ENCODE assay signal across 31 cellular contexts in the genomic region with DNA sequence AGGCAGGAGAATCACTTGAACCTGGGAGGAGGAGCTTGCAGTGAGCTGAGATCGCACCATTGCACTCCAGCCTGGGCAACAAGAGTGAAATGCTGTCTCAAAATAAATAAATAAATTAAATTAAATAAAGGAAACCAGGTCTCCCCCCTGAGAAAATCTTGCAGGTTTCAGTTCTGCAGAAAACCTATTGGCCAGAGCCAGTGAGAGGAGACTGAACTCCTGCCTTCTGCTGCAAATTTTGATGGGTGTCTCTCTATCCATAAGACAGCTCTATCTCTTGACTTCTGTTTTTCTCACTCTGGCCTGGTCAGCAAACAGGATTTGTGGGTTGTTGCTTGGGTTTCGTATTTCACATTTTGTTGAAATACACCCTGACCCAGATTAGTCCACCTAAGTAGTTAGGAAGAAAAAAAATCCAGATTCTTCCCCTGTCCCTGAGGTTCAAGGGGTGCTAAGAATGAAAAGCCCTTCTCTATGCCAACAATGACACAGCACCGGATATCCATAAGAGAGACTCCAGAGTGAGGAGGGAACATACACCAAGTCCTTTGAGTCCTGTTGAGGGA.
"Had no signal": no experiment of that assay in that cellular context is flagged by ENCODE, and none has a peak within 500 bp of the region (broad histone marks: within the 10 kb centered on the region; RNA-seq: fewer than 3 reads in every experiment).

No MANE protein-coding gene starts in this region.

- ATAC-seq: activated CD4-positive, CD25-positive, alpha-beta regulatory T cell treated with anti-CD3 and anti-CD28 coated beads, Interleukin-2, amount 50 U/mL, for 24 hours; effector memory CD8-positive, alpha-beta T cell; gastroesophageal sphincter; natural killer cell; right cardiac atrium; stimulated activated naive CD8-positive, alpha-beta T cell treated with anti-CD3 and anti-CD28 coated beads, Interleukin-15, Interleukin-2, amounts not matched to agents 100 U/mL and 50 U/mL, for 24 hours had no signal

- DNase-seq: activated CD4-positive, alpha-beta T cell treated with anti-CD3 and anti-CD28 coated beads for 48 hours; activated CD4-positive, alpha-beta T cell treated with anti-CD3 and anti-CD28 coated beads, Interleukin-2, amount 50 U/mL, for 48 hours; activated CD8-positive, alpha-beta memory T cell treated with anti-CD3 and anti-CD28 coated beads, Interleukin-2, amount 50 U/mL, for 48 hours; activated gamma-delta T cell; activated naive CD4-positive, alpha-beta T cell treated with anti-CD3 and anti-CD28 coated beads, Interleukin-2, amount 10 ng/mL, durations not matched to agents 7 days and 5 days; activated naive CD8-positive, alpha-beta T cell treated with anti-CD3 and anti-CD28 coated beads, Interleukin-2, amount 10 ng/mL, durations not matched to agents 7 days and 5 days; activated T-cell treated with anti-CD3 and anti-CD28 coated beads, Interleukin-2, amount 50 U/mL, for 24 hours; cerebellar nuclear complex; dorsolateral prefrontal cortex; effector memory CD8-positive, alpha-beta T cell; head of caudate nucleus; hippocampal formation; midbrain; natural killer cell; occipital lobe; posterior cingulate gyrus; right cardiac atrium; spleen; stimulated activated naive CD8-positive, alpha-beta T cell treated with anti-CD3 and anti-CD28 coated beads, Interleukin-15, Interleukin-2, amounts not matched to agents 100 U/mL and 50 U/mL, for 24 hours; T-helper 9 cell; testis; transverse colon had no signal

- H3K4me3 Mint-ChIP-seq: activated naive CD4-positive, alpha-beta T cell treated with anti-CD3 and anti-CD28 coated beads, Interleukin-2, amount 10 ng/mL, durations not matched to agents 7 days and 5 days; activated naive CD8-positive, alpha-beta T cell treated with anti-CD3 and anti-CD28 coated beads, Interleukin-2, amount 10 ng/mL, durations not matched to agents 7 days and 5 days; activated T-cell treated with anti-CD3 and anti-CD28 coated beads, Interleukin-2, amount 50 U/mL, for 24 hours; brain; effector memory CD8-positive, alpha-beta T cell; natural killer cell; neural progenitor cell; T-helper 1 cell treated with Interleukin-12 subunit alpha and Interleukin-12 subunit beta and Interleukin-4 antibody, amounts not matched to agents 30 μg/mL and 1 μg/mL, for 36 hours had no signal

- H3K4me3 ChIP-seq: ascending aorta, cardiac muscle cell, coronary artery, dorsolateral prefrontal cortex, gastroesophageal sphincter, neural progenitor cell, spleen, testis, transverse colon had no signal

- H3K4me1 ChIP-seq: ascending aorta, gastroesophageal sphincter, neural progenitor cell, testis, transverse colon had no signal

- H3K27me3 Mint-ChIP-seq: activated naive CD4-positive, alpha-beta T cell treated with anti-CD3 and anti-CD28 coated beads, Interleukin-2, amount 10 ng/mL, durations not matched to agents 7 days and 5 days; activated T-cell treated with anti-CD3 and anti-CD28 coated beads, Interleukin-2, amount 50 U/mL, for 24 hours had no signal

- H3K9me3 ChIP-seq: ascending aorta, gastroesophageal sphincter, testis, transverse colon had no signal

- H3K36me3 Mint-ChIP-seq: activated naive CD8-positive, alpha-beta T cell treated with anti-CD3 and anti-CD28 coated beads, Interleukin-2, amount 10 ng/mL, durations not matched to agents 7 days and 5 days; brain; natural killer cell; neural progenitor cell had no signal

- H3K9me3 Mint-ChIP-seq: activated naive CD4-positive, alpha-beta T cell treated with anti-CD3 and anti-CD28 coated beads, Interleukin-2, amount 10 ng/mL, durations not matched to agents 7 days and 5 days; natural killer cell had no signal

- H3K4me1 Mint-ChIP-seq: activated naive CD4-positive, alpha-beta T cell treated with anti-CD3 and anti-CD28 coated beads, Interleukin-2, amount 10 ng/mL, durations not matched to agents 7 days and 5 days; natural killer cell; neural progenitor cell had no signal

- H3K36me3 ChIP-seq: ascending aorta, cardiac muscle cell, gastroesophageal sphincter, neural progenitor cell, spleen, transverse colon had no signal

- H3K27me3 ChIP-seq: ascending aorta, cardiac muscle cell, dorsolateral prefrontal cortex, gastroesophageal sphincter, neural progenitor cell, testis, transverse colon had no signal

- H3K27ac Mint-ChIP-seq: activated naive CD4-positive, alpha-beta T cell treated with anti-CD3 and anti-CD28 coated beads, Interleukin-2, amount 10 ng/mL, durations not matched to agents 7 days and 5 days; activated naive CD8-positive, alpha-beta T cell treated with anti-CD3 and anti-CD28 coated beads, Interleukin-2, amount 10 ng/mL, durations not matched to agents 7 days and 5 days; activated T-cell treated with anti-CD3 and anti-CD28 coated beads, Interleukin-2, amount 50 U/mL, for 24 hours; brain; effector memory CD8-positive, alpha-beta T cell; natural killer cell; neural progenitor cell; T-helper 1 cell treated with Interleukin-12 subunit alpha and Interleukin-12 subunit beta and Interleukin-4 antibody, amounts not matched to agents 30 μg/mL and 1 μg/mL, for 36 hours had no signal

- H3K27ac ChIP-seq: ascending aorta, cardiac muscle cell, coronary artery, dorsolateral prefrontal cortex, gastroesophageal sphincter, neural progenitor cell, spleen, testis, transverse colon, VCaP had no signal
